In genomic region chr1:157233131-157233530, GRCh38 we compare ENCODE assay signal across 17 cellular contexts.
DNase-seq lines count a peak whose midpoint lies in the region; ATAC-seq and TF ChIP-seq lines count a peak whose summit lies in the region.
"Had no signal": no experiment of that assay in that cellular context is flagged by ENCODE, and none has a peak within 500 bp of the region (broad histone marks: within the 10 kb centered on the region; RNA-seq: fewer than 3 reads in every experiment).

No MANE protein-coding gene starts in this region.

- peaks cover 17% of the 10 kb centered on the region for H3K79me1 ChIP-seq in trophoblast cell (ENCODE audit: low read length)

- no peak for DNase-seq in trophoblast cell
- DNase-seq in LoVo (ENCODE audit: low spot score): no peak
- no peak for DNase-seq in activated CD4-positive, alpha-beta memory T cell treated with anti-CD3 and anti-CD28 coated beads for 36 hours
- DNase-seq in MCF 10A (ENCODE audit: unreplicated experiment): no peak
- DNase-seq: activated CD4-positive, alpha-beta T cell treated with anti-CD3 and anti-CD28 coated beads for 48 hours; activated T-cell treated with anti-CD3 and anti-CD28 coated beads, Interleukin-2, amount 50 U/mL, for 24 hours; immature natural killer cell; NCI-H187 treated with DMSO at 0.1 percent for 48 hours; NCI-H524; stimulated activated CD4-positive, alpha-beta T cell treated with anti-CD3 and anti-CD28 coated beads, Interleukin-15, amount 100 ng/mL, for 24 hours; substantia nigra; T-helper 9 cell had no signal

- no peak overlapping the region for H3K18ac ChIP-seq in trophoblast cell (ENCODE audit: low read length)

- no peaks in the 10 kb centered on the region for H3K9me3 Mint-ChIP-seq in activated CD4-positive, alpha-beta memory T cell treated with anti-CD3 and anti-CD28 coated beads for 36 hours
- no peaks in the 10 kb centered on the region for H3K9me3 Mint-ChIP-seq in MCF 10A (ENCODE audit: unreplicated experiment)
- H3K9me3 Mint-ChIP-seq: activated naive CD4-positive, alpha-beta T cell treated with anti-CD3 and anti-CD28 coated beads, Interleukin-2, amount 50 U/mL, for 72 hours; activated T-cell treated with anti-CD3 and anti-CD28 coated beads, Interleukin-2, amount 50 U/mL, for 24 hours had no signal

- H3K36me3 Mint-ChIP-seq in activated CD4-positive, alpha-beta memory T cell treated with anti-CD3 and anti-CD28 coated beads for 36 hours: no peaks in the 10 kb centered on the region
- no peaks in the 10 kb centered on the region for H3K36me3 Mint-ChIP-seq in MCF 10A (ENCODE audit: insufficient read depth, unreplicated experiment)
- H3K36me3 Mint-ChIP-seq: activated naive CD4-positive, alpha-beta T cell treated with anti-CD3 and anti-CD28 coated beads, Interleukin-2, amount 50 U/mL, for 72 hours; immature natural killer cell had no signal

- no peak overlapping the region for H3K4me3 ChIP-seq in trophoblast cell (ENCODE audit: low read depth, low read length)

- H3K9me3 ChIP-seq in trophoblast cell (ENCODE audit: insufficient read depth, low read depth, low read length): peaks cover 1% of the 10 kb centered on the region

- H3K27me3 Mint-ChIP-seq in activated CD4-positive, alpha-beta memory T cell treated with anti-CD3 and anti-CD28 coated beads for 36 hours: peaks cover 8% of the 10 kb centered on the region
- H3K27me3 Mint-ChIP-seq in MCF 10A (ENCODE audit: insufficient read depth, unreplicated experiment): peaks cover 59% of the 10 kb centered on the region

- no peak overlapping the region for H3K14ac ChIP-seq in trophoblast cell (ENCODE audit: low read length)

- no peaks in the 10 kb centered on the region for H3K36me3 ChIP-seq in trophoblast cell (ENCODE audit: control insufficient read depth in 1 of 2, insufficient read depth in 2 of 2, low read length in 2 of 2)

- POLR2A ChIA-PET in activated CD4-positive, alpha-beta memory T cell treated with anti-CD3 and anti-CD28 coated beads for 36 hours (lab: Charles Lee): no interaction called here
- POLR2A ChIA-PET in MCF 10A (lab: Yijun Ruan, JAX): interaction anchor here (0.6 kb wide), 1 partner anchor 87 kb away, joined by 3 read pairs; no protein-coding TSS in a partner anchor

- no peak overlapping the region for H4K12ac ChIP-seq in trophoblast cell (ENCODE audit: low read depth, low read length)

- no peak overlapping the region for H2AFZ ChIP-seq in trophoblast cell (ENCODE audit: insufficient read depth, low read length, poor library complexity)

- H3K4me1 ChIP-seq in trophoblast cell (ENCODE audit: control insufficient read depth in 1 of 2, insufficient read depth in 2 of 2, low read length in 2 of 2): peaks cover 12 to 24% of the 10 kb centered on the region in 2 experiments

- H4K91ac ChIP-seq in trophoblast cell (ENCODE audit: low read depth, low read length): no peak overlapping the region

- H3K4ac ChIP-seq in trophoblast cell (ENCODE audit: low read depth, low read length): no peak overlapping the region

- BruUV-seq in MCF 10A (replicated peaks; lab: Mats Ljungman, UMichigan): no TSS peak

- no peaks in the 10 kb centered on the region for H3K27me3 ChIP-seq in trophoblast cell (ENCODE audit: insufficient read depth, low read length)

- H3K23ac ChIP-seq in trophoblast cell (ENCODE audit: low read length): no peak overlapping the region

- no peak overlapping the region for H2BK120ac ChIP-seq in trophoblast cell (ENCODE audit: insufficient read depth, low read length, poor library complexity)

- H3K4me1 Mint-ChIP-seq in activated CD4-positive, alpha-beta memory T cell treated with anti-CD3 and anti-CD28 coated beads for 36 hours (ENCODE audit: low read depth): no peaks in the 10 kb centered on the region
- H3K4me1 Mint-ChIP-seq in MCF 10A (ENCODE audit: insufficient read depth, unreplicated experiment): no peaks in the 10 kb centered on the region
- H3K4me1 Mint-ChIP-seq: B cell, immature natural killer cell had no signal

- H3K4me3 Mint-ChIP-seq in activated CD4-positive, alpha-beta memory T cell treated with anti-CD3 and anti-CD28 coated beads for 36 hours: no peak overlapping the region
- H3K4me3 Mint-ChIP-seq in MCF 10A (ENCODE audit: unreplicated experiment): no peak overlapping the region
- H3K4me3 Mint-ChIP-seq: activated T-cell treated with anti-CD3 and anti-CD28 coated beads, Interleukin-2, amount 50 U/mL, for 24 hours; B cell; immature natural killer cell had no signal

- intact Hi-C loops in activated CD4-positive, alpha-beta memory T cell treated with anti-CD3 and anti-CD28 coated beads for 36 hours (cut with micrococcal nuclease): no loop called here
- intact Hi-C loops in MCF 10A (cut with micrococcal nuclease): no loop called here

- H2BK12ac ChIP-seq in trophoblast cell (ENCODE audit: low read length): peak overlapping the region; percentile 55

- no CpG with 5 or more reads among the region's 1 CpG for WGBS in trophoblast cell (ENCODE audit: extremely low coverage, insufficient coverage, insufficient read length)

- H3K27ac Mint-ChIP-seq in activated CD4-positive, alpha-beta memory T cell treated with anti-CD3 and anti-CD28 coated beads for 36 hours: no peak overlapping the region
- no peak overlapping the region for H3K27ac Mint-ChIP-seq in MCF 10A (ENCODE audit: low read depth, unreplicated experiment)
- H3K27ac Mint-ChIP-seq: activated naive CD4-positive, alpha-beta T cell treated with anti-CD3 and anti-CD28 coated beads, Interleukin-2, amount 50 U/mL, for 72 hours; activated T-cell treated with anti-CD3 and anti-CD28 coated beads, Interleukin-2, amount 50 U/mL, for 24 hours; B cell; immature natural killer cell had no signal

- H3K79me2 ChIP-seq in trophoblast cell (ENCODE audit: control insufficient read depth, insufficient read depth, low read length, poor library complexity): peaks cover 1% of the 10 kb centered on the region

- H2AK5ac ChIP-seq in trophoblast cell (ENCODE audit: low read length): no peak overlapping the region

- H4K8ac ChIP-seq in trophoblast cell (ENCODE audit: low read depth, low read length): no peak overlapping the region

- no peak overlapping the region for H3K9ac ChIP-seq in trophoblast cell (ENCODE audit: low read length)

- CTCF ChIA-PET in activated CD4-positive, alpha-beta memory T cell treated with anti-CD3 and anti-CD28 coated beads for 36 hours (lab: Charles Lee): no interaction called here
- CTCF ChIA-PET in MCF 10A (lab: Yijun Ruan, JAX): interaction anchor here (0.5 to 1.1 kb wide), 4 partner anchors 35 to 272 kb away, joined by 3 to 6 read pairs (median 3); no protein-coding TSS in a partner anchor

- H3K27ac ChIP-seq in trophoblast cell (ENCODE audit: low read depth, low read length): no peak overlapping the region

- no peak for TF ChIP-seq CTCF in MCF 10A (IDR thresholded peaks at IDR 0.05; ENCODE audit: unreplicated experiment)

- peak; percentile 84 for ATAC-seq in GM18873 (IDR thresholded peaks at IDR 0.05; ENCODE audit: low FRiP score, unreplicated experiment)
- peak; percentile 85 for ATAC-seq in GM21423 (IDR thresholded peaks at IDR 0.05; ENCODE audit: unreplicated experiment)
- ATAC-seq in HG03060 (IDR thresholded peaks at IDR 0.05; ENCODE audit: low read depth, unreplicated experiment): peak; percentile 46

- no peak overlapping the region for H2BK5ac ChIP-seq in trophoblast cell (ENCODE audit: low read depth, low read length, poor library complexity)

- H3K4me2 ChIP-seq in trophoblast cell (ENCODE audit: low read length): no peak overlapping the region
